In genomic region chr5:67402526-67402925, GRCh38 we compare ENCODE assay signal across 16 cellular contexts.
"Had no signal": no experiment of that assay in that cellular context is flagged by ENCODE, and none has a peak within 500 bp of the region (broad histone marks: within the 10 kb centered on the region; RNA-seq: fewer than 3 reads in every experiment).

No MANE protein-coding gene starts in this region.

- DNase-seq: Karpas-422; KBM-7; MG63; NCI-H1092; NCI-H1694 treated with DMSO at 0.1 percent for 48 hours; NCI-H2081; NCI-H2107; NCI-H2227 treated with DMSO at 0.1 percent for 48 hours; NCI-H524 treated with DMSO at 0.1 percent for 48 hours; NCI-H774; NK-92 treated with Interleukin-12 subunit alpha and Interleukin-12 subunit beta, amount 100 ng/mL, for 24 hours; PC-3; SHP77; T-helper 1 cell; T-helper 17 cell had no signal

- H3K27me3 ChIP-seq: MG63 had no signal

- H3K36me3 ChIP-seq: MG63 had no signal

- H3K9me3 ChIP-seq: MG63 had no signal

- H3K4me3 ChIP-seq: MG63 had no signal

- H3K27ac ChIP-seq: RWPE1 had no signal
